ENCODE assay signal across 1 cellular context in the genomic region with DNA sequence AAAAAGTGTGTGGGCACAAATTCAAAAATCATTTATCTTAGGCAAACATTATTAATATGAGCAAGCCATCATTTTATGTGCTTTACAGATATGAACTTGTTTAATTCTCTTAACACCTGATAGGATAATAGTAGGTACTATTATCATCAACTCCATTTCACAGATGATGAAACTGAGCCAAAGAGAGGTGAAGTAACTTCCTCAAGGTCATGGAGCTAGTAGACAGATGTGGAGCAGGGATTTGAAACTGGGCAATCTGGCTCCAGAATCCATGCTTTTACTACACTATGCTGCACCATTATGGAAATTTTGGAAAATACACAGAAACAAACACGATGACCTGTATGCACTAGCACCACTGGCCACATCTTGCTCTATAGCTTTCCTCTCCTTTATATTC.
TF ChIP-seq lines count a peak whose summit lies in the region.

No MANE protein-coding gene starts in this region.

TF ChIP-seq in endothelial cell of umbilical vein, 7 proteins besides CTCF, POLR2A, EP300 and RAD21 (continued from another document):
- no peak for TF ChIP-seq EZH2 (IDR thresholded peaks at IDR 0.05; ENCODE audit: borderline replicate concordance, low read depth, low read length, severe bottlenecking)
- TF ChIP-seq MYC (IDR thresholded peaks at IDR 0.05; ENCODE audit: low read depth, low read length): no peak
- no peak for TF ChIP-seq FOS (IDR thresholded peaks at IDR 0.05; ENCODE audit: borderline replicate concordance, insufficient read depth, low read length)
- no peak for TF ChIP-seq JUN (IDR thresholded peaks at IDR 0.05; ENCODE audit: borderline replicate concordance, insufficient read depth, insufficient read length, low read depth)
- TF ChIP-seq, protein P1, sequence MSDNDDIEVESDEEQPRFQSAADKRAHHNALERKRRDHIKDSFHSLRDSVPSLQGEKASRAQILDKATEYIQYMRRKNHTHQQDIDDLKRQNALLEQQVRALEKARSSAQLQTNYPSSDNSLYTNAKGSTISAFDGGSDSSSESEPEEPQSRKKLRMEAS (IDR thresholded peaks at IDR 0.05; ENCODE audit: insufficient read depth, insufficient read length): no peak
TF ChIP-seq in endothelial cell of umbilical vein: peak in this region for 0.
